In genomic region chr2:233811732-233812131, GRCh38 we compare ENCODE assay signal across 19 cellular contexts. TPM values are rescaled to one million over a fixed set of nuclear protein-coding genes. Genes with fewer than 3 reads are reported as not detected.
"Had no signal": no experiment of that assay in that cellular context is flagged by ENCODE, and none has a peak within 500 bp of the region (broad histone marks: within the 10 kb centered on the region; RNA-seq: fewer than 3 reads in every experiment).

No MANE protein-coding gene starts in this region.

- H3K27me3 ChIP-seq: ascending aorta, breast epithelium, upper lobe of left lung had no signal

- ATAC-seq: naive thymus-derived CD4-positive, alpha-beta T cell; SK-N-SH treated with all-trans-retinoic acid at 6 μM for 48 hours; stimulated activated naive CD8-positive, alpha-beta T cell treated with anti-CD3 and anti-CD28 coated beads, Interleukin-15, Interleukin-2, amounts not matched to agents 100 U/mL and 50 U/mL, for 24 hours had no signal

- H3K4me3 Mint-ChIP-seq: activated CD4-positive, alpha-beta T cell treated with anti-CD3 and anti-CD28 coated beads, Interleukin-2, amount 10 ng/mL, durations not matched to agents 24 days and 14 days; naive thymus-derived CD4-positive, alpha-beta T cell had no signal

- H3K27ac Mint-ChIP-seq: activated CD4-positive, alpha-beta T cell treated with anti-CD3 and anti-CD28 coated beads, Interleukin-2, amount 10 ng/mL, durations not matched to agents 24 days and 14 days; naive thymus-derived CD4-positive, alpha-beta T cell had no signal

- H3K27ac ChIP-seq: ascending aorta, breast epithelium, skin epidermis, upper lobe of left lung had no signal

- H3K36me3 Mint-ChIP-seq: naive thymus-derived CD4-positive, alpha-beta T cell had no signal

- H3K4me3 ChIP-seq: ascending aorta, breast epithelium, skin epidermis, upper lobe of left lung had no signal

- H3K9me3 Mint-ChIP-seq: activated CD4-positive, alpha-beta T cell treated with anti-CD3 and anti-CD28 coated beads, Interleukin-2, amount 10 ng/mL, durations not matched to agents 24 days and 14 days had no signal

- H3K9me3 ChIP-seq: ascending aorta, breast epithelium, upper lobe of left lung had no signal

- DNase-seq: activated CD4-positive, alpha-beta T cell treated with anti-CD3 and anti-CD28 coated beads, Interleukin-2, amount 10 ng/mL, durations not matched to agents 24 days and 14 days; activated T-cell treated with anti-CD3 and anti-CD28 coated beads, Interleukin-2, amount 50 U/mL, for 48 hours; dermis blood vessel endothelial cell; SHP77; stimulated activated CD4-positive, alpha-beta T cell treated with anti-CD3 and anti-CD28 coated beads, Interleukin-4, amount 100 ng/mL, for 4 hours; stimulated activated naive CD8-positive, alpha-beta T cell treated with anti-CD3 and anti-CD28 coated beads, Interleukin-15, Interleukin-2, amounts not matched to agents 100 U/mL and 50 U/mL, for 24 hours; T-helper 1 cell had no signal

- H3K4me1 Mint-ChIP-seq: activated CD4-positive, alpha-beta T cell treated with anti-CD3 and anti-CD28 coated beads, Interleukin-2, amount 10 ng/mL, durations not matched to agents 24 days and 14 days; naive thymus-derived CD4-positive, alpha-beta T cell had no signal

- H3K4me1 ChIP-seq: ascending aorta, breast epithelium, upper lobe of left lung had no signal

- H3K36me3 ChIP-seq: ascending aorta, breast epithelium, upper lobe of left lung had no signal

RNA-seq across cellular contexts. Expression of gene MROH2A, which starts 33.6 kb away (rescaled TPM):
- total RNA-seq: activated CD4-positive, alpha-beta T cell treated with anti-CD3 and anti-CD28 coated beads, Interleukin-2, amount 10 ng/mL, durations not matched to agents 24 days and 14 days; ascending aorta; breast epithelium; cerebellum; dermis blood vessel endothelial cell; epithelial cell of proximal tubule; frontal cortex; lung microvascular endothelial cell; mononuclear cell; naive thymus-derived CD4-positive, alpha-beta T cell; temporal lobe; upper lobe of left lung had no signal
- polyA plus RNA-seq: naive thymus-derived CD4-positive, alpha-beta T cell had no signal

RNA-seq across cellular contexts. Expression of gene HJURP, which starts 42.6 kb away (rescaled TPM):
- total RNA-seq: ascending aorta had no signal

RNA-seq across cellular contexts. Expression of gene UGT1A1, which starts 51.7 kb away (rescaled TPM):
- total RNA-seq: activated CD4-positive, alpha-beta T cell treated with anti-CD3 and anti-CD28 coated beads, Interleukin-2, amount 10 ng/mL, durations not matched to agents 24 days and 14 days; ascending aorta; breast epithelium; cerebellum; dermis blood vessel endothelial cell; epithelial cell of proximal tubule; frontal cortex; lung microvascular endothelial cell; mononuclear cell; naive thymus-derived CD4-positive, alpha-beta T cell; temporal lobe had no signal
- polyA plus RNA-seq: naive thymus-derived CD4-positive, alpha-beta T cell had no signal
